In the genomic region with DNA sequence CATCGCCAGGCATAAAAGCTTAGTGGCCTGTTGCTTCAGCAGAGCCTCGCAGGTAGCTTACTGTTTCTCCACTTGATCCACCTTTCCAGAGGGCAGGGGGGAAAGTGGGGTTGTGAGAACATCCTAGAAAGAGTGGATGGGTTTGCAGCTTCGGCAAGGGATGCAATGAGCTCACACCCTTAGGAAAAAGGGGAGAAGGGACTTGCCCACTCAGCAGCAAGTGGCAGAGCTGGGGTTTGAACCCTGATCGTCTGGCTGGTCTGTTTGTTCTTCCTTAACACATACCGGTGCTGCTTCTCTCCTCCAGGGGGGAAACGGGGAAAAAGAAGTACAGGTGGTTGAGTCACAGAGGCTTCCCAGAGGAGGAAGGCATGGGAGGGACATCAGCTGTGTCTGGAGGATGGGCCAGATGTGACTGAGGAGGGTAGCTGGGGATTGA, we compare ENCODE assay signal across 8 cellular contexts. TPM values are rescaled to one million over a fixed set of nuclear protein-coding genes. Genes with fewer than 3 reads are reported as not detected.
DNase-seq lines count a peak whose midpoint lies in the region; ATAC-seq and TF ChIP-seq lines count a peak whose summit lies in the region.

No MANE protein-coding gene starts in this region.

- no peak overlapping the region for H2AK5ac ChIP-seq in mesendoderm (ENCODE audit: low read length)

- H3K27ac Mint-ChIP-seq in IgD-negative memory B cell (peak overlapping the region in 2 of 3 donors; percentile 73 to 78), brain (peak overlapping the region; percentile 46 to 94 (median 87))

- no peak overlapping the region for H3K18ac ChIP-seq in mesendoderm (ENCODE audit: low read length)

- H2BK120ac ChIP-seq in mesendoderm (ENCODE audit: low read depth, low read length): no peak overlapping the region

- H4K8ac ChIP-seq in mesendoderm (ENCODE audit: low read depth, low read length): no peak overlapping the region

- no peaks in the 10 kb centered on the region for H3K36me3 Mint-ChIP-seq in IgD-negative memory B cell
- H3K36me3 Mint-ChIP-seq in brain: no peaks in the 10 kb centered on the region

- H2BK5ac ChIP-seq in mesendoderm (ENCODE audit: low read length): no peak overlapping the region

- no peak overlapping the region for H4K5ac ChIP-seq in mesendoderm (ENCODE audit: low read length)

- H4K20me1 ChIP-seq in BLaER1 treated with 17β-estradiol and CSF1 and Interleukin-3, amounts not matched to agents 10 nM and 100 nM: peaks cover 25 to 72% (median 57%) of the 10 kb centered on the region in 11 experiments; a peak in 21 of 22 replicates

- H3K4ac ChIP-seq in mesendoderm (ENCODE audit: low read depth, low read length): no peak overlapping the region

- H3K23ac ChIP-seq in mesendoderm (ENCODE audit: low read length): no peak overlapping the region

- peak overlapping the region; percentile 69 to 94 (median 86) for H3K4me3 ChIP-seq in BLaER1 treated with 17β-estradiol and CSF1 and Interleukin-3, amounts not matched to agents 10 nM and 100 nM
- peak overlapping the region; percentile 58 for H3K4me3 ChIP-seq in mesendoderm (ENCODE audit: low read length)

- H2BK15ac ChIP-seq in mesendoderm (replicated peaks; ENCODE audit: low read depth): no peak overlapping the region

- peak overlapping the region; percentile 95 to 100 (median 99) for H3K4me2 ChIP-seq in BLaER1 treated with 17β-estradiol and CSF1 and Interleukin-3, amounts not matched to agents 10 nM and 100 nM
- peak overlapping the region; percentile 34 for H3K4me2 ChIP-seq in mesendoderm (ENCODE audit: low read length)

- H3K4me1 ChIP-seq in BLaER1 treated with 17β-estradiol and CSF1 and Interleukin-3, amounts not matched to agents 10 nM and 100 nM: peaks cover 62 to 78% (median 67%) of the 10 kb centered on the region in 10 experiments
- peaks cover 8% of the 10 kb centered on the region for H3K4me1 ChIP-seq in mesendoderm (ENCODE audit: control insufficient read depth, low read depth, low read length)

- peaks cover 0 to 7% (median under 1%) of the 10 kb centered on the region in 11 experiments; a peak in 15 of 22 replicates for H3K36me3 ChIP-seq in BLaER1 treated with 17β-estradiol and CSF1 and Interleukin-3, amounts not matched to agents 10 nM and 100 nM
- H3K36me3 ChIP-seq in mesendoderm (ENCODE audit: control insufficient read depth, insufficient read depth, low read length): no peaks in the 10 kb centered on the region

- ATAC-seq in GM21723 (IDR thresholded peaks at IDR 0.05; ENCODE audit: unreplicated experiment): no peak

- H3K56ac ChIP-seq in mesendoderm (ENCODE audit: low read length): peak overlapping the region; percentile 70

- no peaks in the 10 kb centered on the region for H3K27me3 Mint-ChIP-seq in IgD-negative memory B cell
- peaks cover 3% of the 10 kb centered on the region for H3K27me3 Mint-ChIP-seq in brain

- H3K9ac ChIP-seq in BLaER1 treated with 17β-estradiol and CSF1 and Interleukin-3, amounts not matched to agents 10 nM and 100 nM: peak overlapping the region; percentile 76 to 92 (median 88)
- peak overlapping the region; percentile 65 for H3K9ac ChIP-seq in mesendoderm (ENCODE audit: low read length)

- H3K9me3 Mint-ChIP-seq in IgD-negative memory B cell (no peaks in the 10 kb centered on the region), brain (no peaks in the 10 kb centered on the region)

- TF ChIP-seq CTCF in brain (conservative IDR thresholded peaks at IDR 0.05): no peak

- H3K79me1 ChIP-seq in mesendoderm (ENCODE audit: low read length): peaks cover 29% of the 10 kb centered on the region

- peak; percentile 50 for DNase-seq in mesendoderm
- no peak for DNase-seq in NCI-H524 treated with DMSO at 0.1 percent for 48 hours (lab: John Stamatoyannopoulos, UW)
- no peak for DNase-seq in superior temporal gyrus (ENCODE audit: extremely low spot score)
- no peak for DNase-seq in activated effector memory CD4-positive, alpha-beta T cell treated with anti-CD3 and anti-CD28 coated beads, Interleukin-2, amount 50 U/mL, for 16 hours

- no CpG with 5 or more reads among the region's 6 CpGs for WGBS in mesendoderm (ENCODE audit: extremely low coverage, insufficient coverage, low lambda C conversion rate)

- H3K79me2 ChIP-seq in mesendoderm (ENCODE audit: control insufficient read depth, insufficient read depth, low read length): peaks cover 52% of the 10 kb centered on the region

- peak overlapping the region in 10 of 11 experiments; percentile 47 to 86 (median 83); a peak in 19 of 22 replicates for H3K27ac ChIP-seq in BLaER1 treated with 17β-estradiol and CSF1 and Interleukin-3, amounts not matched to agents 10 nM and 100 nM
- H3K27ac ChIP-seq in mesendoderm (ENCODE audit: low read depth, low read length): no peak overlapping the region

- H3K4me3 Mint-ChIP-seq in IgD-negative memory B cell: peak overlapping the region; percentile 89 to 95 (median 93)
- H3K4me3 Mint-ChIP-seq in brain: peak overlapping the region; percentile 85 to 93 (median 88)

- peaks cover 20 to 28% (median 22%) of the 10 kb centered on the region in 3 donors for H3K4me1 Mint-ChIP-seq in IgD-negative memory B cell
- H3K4me1 Mint-ChIP-seq in brain: peaks cover 59% of the 10 kb centered on the region

- no peaks in the 10 kb centered on the region for H3K27me3 ChIP-seq in BLaER1 treated with 17β-estradiol and CSF1 and Interleukin-3, amounts not matched to agents 10 nM and 100 nM
- no peaks in the 10 kb centered on the region for H3K27me3 ChIP-seq in mesendoderm (ENCODE audit: insufficient read depth, low read length, poor library complexity)

- no peaks in the 10 kb centered on the region for H3K9me3 ChIP-seq in BLaER1 treated with 17β-estradiol and CSF1 and Interleukin-3, amounts not matched to agents 10 nM and 100 nM (replicated peaks in 1 of 11)

RNA-seq across cellular contexts. Expression of a gene that starts 1.0 kb away (rescaled TPM):
- polyA plus RNA-seq in IgD-negative memory B cell (4.2 TPM), brain (ENCODE audit: insufficient read depth, low read depth, low replicate concordance) (34.2 TPM)
- polyA plus RNA-seq in mesendoderm (2013, experiment 1 of 2): 16.6 TPM
- 16.0 TPM for polyA plus RNA-seq in mesendoderm (2013, experiment 2 of 2)

RNA-seq across cellular contexts. Expression of a gene that starts 50.5 kb away (rescaled TPM):
- polyA plus RNA-seq in IgD-negative memory B cell (7.5 TPM), brain (ENCODE audit: insufficient read depth, low read depth, low replicate concordance) (9.7 TPM)
- 13.1 TPM for polyA plus RNA-seq in mesendoderm (2013, experiment 1 of 2)
- polyA plus RNA-seq in mesendoderm (2013, experiment 2 of 2): 13.0 TPM
